ENCODE assay signal across 2 cellular contexts in the genomic region with DNA sequence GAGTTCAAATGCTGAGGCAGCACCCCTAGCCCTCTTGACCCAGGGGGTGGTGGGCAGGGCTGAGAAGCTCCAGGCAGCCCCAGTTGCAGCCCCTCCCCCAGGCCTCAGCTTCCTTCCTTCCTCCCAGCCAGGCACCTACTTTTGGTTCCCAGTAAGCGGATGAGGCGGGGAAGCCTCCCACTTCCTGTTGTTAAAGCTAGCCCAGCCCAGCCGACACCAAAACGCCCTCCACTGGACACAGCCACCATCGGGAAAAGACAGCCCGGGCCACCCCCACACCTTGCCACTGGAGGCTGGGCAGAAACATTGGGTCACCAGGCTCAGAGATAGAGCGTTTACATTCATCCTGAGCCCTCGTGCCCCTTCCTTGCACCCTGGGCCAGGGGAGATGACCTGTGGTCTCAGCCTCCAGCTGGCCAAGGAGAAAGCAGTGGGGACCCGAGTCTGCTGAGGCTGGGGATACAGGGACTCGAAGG.
TF ChIP-seq lines count a peak whose summit lies in the region.

No MANE protein-coding gene starts in this region.

TF ChIP-seq in HCT116, 20 proteins besides CTCF, POLR2A, EP300 and RAD21:
- no peak for TF ChIP-seq FOSL1 (IDR thresholded peaks at IDR 0.05; ENCODE audit: low read depth)
- TF ChIP-seq YY1 (IDR thresholded peaks at IDR 0.05; ENCODE audit: extremely low read depth, insufficient replicate concordance, low read depth, low read length): no peak
- TF ChIP-seq, protein P1, sequence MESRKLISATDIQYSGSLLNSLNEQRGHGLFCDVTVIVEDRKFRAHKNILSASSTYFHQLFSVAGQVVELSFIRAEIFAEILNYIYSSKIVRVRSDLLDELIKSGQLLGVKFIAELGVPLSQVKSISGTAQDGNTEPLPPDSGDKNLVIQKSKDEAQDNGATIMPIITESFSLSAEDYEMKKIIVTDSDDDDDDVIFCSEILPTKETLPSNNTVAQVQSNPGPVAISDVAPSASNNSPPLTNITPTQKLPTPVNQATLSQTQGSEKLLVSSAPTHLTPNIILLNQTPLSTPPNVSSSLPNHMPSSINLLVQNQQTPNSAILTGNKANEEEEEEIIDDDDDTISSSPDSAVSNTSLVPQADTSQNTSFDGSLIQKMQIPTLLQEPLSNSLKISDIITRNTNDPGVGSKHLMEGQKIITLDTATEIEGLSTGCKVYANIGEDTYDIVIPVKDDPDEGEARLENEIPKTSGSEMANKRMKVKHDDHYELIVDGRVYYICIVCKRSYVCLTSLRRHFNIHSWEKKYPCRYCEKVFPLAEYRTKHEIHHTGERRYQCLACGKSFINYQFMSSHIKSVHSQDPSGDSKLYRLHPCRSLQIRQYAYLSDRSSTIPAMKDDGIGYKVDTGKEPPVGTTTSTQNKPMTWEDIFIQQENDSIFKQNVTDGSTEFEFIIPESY (IDR thresholded peaks at IDR 0.05; ENCODE audit: extremely low read depth, insufficient replicate concordance, low read length): no peak
- TF ChIP-seq EGR1 (IDR thresholded peaks at IDR 0.05; ENCODE audit: low read depth): no peak
- no peak for TF ChIP-seq CBX3 (IDR thresholded peaks at IDR 0.05; ENCODE audit: low read depth)
- TF ChIP-seq, protein P2, sequence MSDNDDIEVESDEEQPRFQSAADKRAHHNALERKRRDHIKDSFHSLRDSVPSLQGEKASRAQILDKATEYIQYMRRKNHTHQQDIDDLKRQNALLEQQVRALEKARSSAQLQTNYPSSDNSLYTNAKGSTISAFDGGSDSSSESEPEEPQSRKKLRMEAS (IDR thresholded peaks at IDR 0.05): no peak
- no peak for TF ChIP-seq EZH2 (IDR thresholded peaks at IDR 0.05)
- no peak for TF ChIP-seq SP1 (IDR thresholded peaks at IDR 0.05; ENCODE audit: low read depth)
- TF ChIP-seq EZH2phosphoT487 (IDR thresholded peaks at IDR 0.05; ENCODE audit: borderline replicate concordance): no peak
- TF ChIP-seq ZNF274 (IDR thresholded peaks at IDR 0.05; ENCODE audit: low read depth, low read length): no peak
- no peak for TF ChIP-seq ZFX (IDR thresholded peaks at IDR 0.05)
- TF ChIP-seq ELF1 (IDR thresholded peaks at IDR 0.05; ENCODE audit: borderline replicate concordance, low read depth): no peak
- no peak for TF ChIP-seq CEBPB (IDR thresholded peaks at IDR 0.05; ENCODE audit: low read depth)
- TF ChIP-seq JUND (IDR thresholded peaks at IDR 0.05): no peak

TF ChIP-seq in HepG2, 621 proteins besides CTCF, POLR2A, EP300 and RAD21 (continues in another document):
- TF ChIP-seq, protein P3, sequence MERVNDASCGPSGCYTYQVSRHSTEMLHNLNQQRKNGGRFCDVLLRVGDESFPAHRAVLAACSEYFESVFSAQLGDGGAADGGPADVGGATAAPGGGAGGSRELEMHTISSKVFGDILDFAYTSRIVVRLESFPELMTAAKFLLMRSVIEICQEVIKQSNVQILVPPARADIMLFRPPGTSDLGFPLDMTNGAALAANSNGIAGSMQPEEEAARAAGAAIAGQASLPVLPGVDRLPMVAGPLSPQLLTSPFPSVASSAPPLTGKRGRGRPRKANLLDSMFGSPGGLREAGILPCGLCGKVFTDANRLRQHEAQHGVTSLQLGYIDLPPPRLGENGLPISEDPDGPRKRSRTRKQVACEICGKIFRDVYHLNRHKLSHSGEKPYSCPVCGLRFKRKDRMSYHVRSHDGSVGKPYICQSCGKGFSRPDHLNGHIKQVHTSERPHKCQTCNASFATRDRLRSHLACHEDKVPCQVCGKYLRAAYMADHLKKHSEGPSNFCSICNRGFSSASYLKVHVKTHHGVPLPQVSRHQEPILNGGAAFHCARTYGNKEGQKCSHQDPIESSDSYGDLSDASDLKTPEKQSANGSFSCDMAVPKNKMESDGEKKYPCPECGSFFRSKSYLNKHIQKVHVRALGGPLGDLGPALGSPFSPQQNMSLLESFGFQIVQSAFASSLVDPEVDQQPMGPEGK (CRISPR knock-in tag; IDR thresholded peaks at IDR 0.05): peak; percentile 28; the same call in 1 of the 2 replicates
- TF ChIP-seq HNRNPLL (IDR thresholded peaks at IDR 0.05; ENCODE audit: low read depth, low read length, poor library complexity, severe bottlenecking) (no peak), PCBP1 (IDR thresholded peaks at IDR 0.05; ENCODE audit: borderline replicate concordance, low read depth, low read length) (no peak), SYNCRIP (IDR thresholded peaks at IDR 0.05; ENCODE audit: insufficient read depth, low read depth, low read length) (no peak), ZNF260 (CRISPR knock-in tag; IDR thresholded peaks at IDR 0.05; ENCODE audit: borderline replicate concordance, low read depth) (no peak), ZNF546 (CRISPR knock-in tag; conservative IDR thresholded peaks at IDR 0.05) (no peak), CHD2 (IDR thresholded peaks at IDR 0.05; ENCODE audit: low read depth, low read length) (no peak), PHF20 (CRISPR knock-in tag; IDR thresholded peaks at IDR 0.05) (peak; percentile 42; the same call in 1 of the 2 replicates), ZNF564 (CRISPR knock-in tag; IDR thresholded peaks at IDR 0.05) (no peak), AGO1 (IDR thresholded peaks at IDR 0.05; ENCODE audit: low read depth, low read length, poor library complexity, severe bottlenecking) (no peak), NFE2L1 (CRISPR knock-in tag; IDR thresholded peaks at IDR 0.05; ENCODE audit: borderline replicate concordance) (no peak), SALL1 (CRISPR knock-in tag; IDR thresholded peaks at IDR 0.05) (0 out of 2 replicates have a peak, but pooled peaks have one; percentile 11), ZFP37 (CRISPR knock-in tag; IDR thresholded peaks at IDR 0.05; ENCODE audit: borderline replicate concordance) (no peak), STAG1 (CRISPR knock-in tag; IDR thresholded peaks at IDR 0.05) (peak; percentile 59), ETV5 (CRISPR knock-in tag; IDR thresholded peaks at IDR 0.05; ENCODE audit: borderline replicate concordance) (peak; percentile 64; the same call in 1 of the 2 replicates), GATAD1 (CRISPR knock-in tag; IDR thresholded peaks at IDR 0.05) (peak; percentile 13; the same call in 1 of the 2 replicates), ZNF766 (CRISPR knock-in tag; IDR thresholded peaks at IDR 0.05; ENCODE audit: borderline replicate concordance) (no peak)
- TF ChIP-seq, protein P4, sequence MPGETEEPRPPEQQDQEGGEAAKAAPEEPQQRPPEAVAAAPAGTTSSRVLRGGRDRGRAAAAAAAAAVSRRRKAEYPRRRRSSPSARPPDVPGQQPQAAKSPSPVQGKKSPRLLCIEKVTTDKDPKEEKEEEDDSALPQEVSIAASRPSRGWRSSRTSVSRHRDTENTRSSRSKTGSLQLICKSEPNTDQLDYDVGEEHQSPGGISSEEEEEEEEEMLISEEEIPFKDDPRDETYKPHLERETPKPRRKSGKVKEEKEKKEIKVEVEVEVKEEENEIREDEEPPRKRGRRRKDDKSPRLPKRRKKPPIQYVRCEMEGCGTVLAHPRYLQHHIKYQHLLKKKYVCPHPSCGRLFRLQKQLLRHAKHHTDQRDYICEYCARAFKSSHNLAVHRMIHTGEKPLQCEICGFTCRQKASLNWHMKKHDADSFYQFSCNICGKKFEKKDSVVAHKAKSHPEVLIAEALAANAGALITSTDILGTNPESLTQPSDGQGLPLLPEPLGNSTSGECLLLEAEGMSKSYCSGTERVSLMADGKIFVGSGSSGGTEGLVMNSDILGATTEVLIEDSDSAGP (CRISPR knock-in tag; IDR thresholded peaks at IDR 0.05; ENCODE audit: borderline replicate concordance): peak; percentile 49; the same call in 1 of the 2 replicates
- TF ChIP-seq, protein P5, sequence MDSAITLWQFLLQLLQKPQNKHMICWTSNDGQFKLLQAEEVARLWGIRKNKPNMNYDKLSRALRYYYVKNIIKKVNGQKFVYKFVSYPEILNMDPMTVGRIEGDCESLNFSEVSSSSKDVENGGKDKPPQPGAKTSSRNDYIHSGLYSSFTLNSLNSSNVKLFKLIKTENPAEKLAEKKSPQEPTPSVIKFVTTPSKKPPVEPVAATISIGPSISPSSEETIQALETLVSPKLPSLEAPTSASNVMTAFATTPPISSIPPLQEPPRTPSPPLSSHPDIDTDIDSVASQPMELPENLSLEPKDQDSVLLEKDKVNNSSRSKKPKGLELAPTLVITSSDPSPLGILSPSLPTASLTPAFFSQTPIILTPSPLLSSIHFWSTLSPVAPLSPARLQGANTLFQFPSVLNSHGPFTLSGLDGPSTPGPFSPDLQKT (CRISPR knock-in tag; IDR thresholded peaks at IDR 0.05; ENCODE audit: borderline replicate concordance): no peak
- TF ChIP-seq, protein P6, sequence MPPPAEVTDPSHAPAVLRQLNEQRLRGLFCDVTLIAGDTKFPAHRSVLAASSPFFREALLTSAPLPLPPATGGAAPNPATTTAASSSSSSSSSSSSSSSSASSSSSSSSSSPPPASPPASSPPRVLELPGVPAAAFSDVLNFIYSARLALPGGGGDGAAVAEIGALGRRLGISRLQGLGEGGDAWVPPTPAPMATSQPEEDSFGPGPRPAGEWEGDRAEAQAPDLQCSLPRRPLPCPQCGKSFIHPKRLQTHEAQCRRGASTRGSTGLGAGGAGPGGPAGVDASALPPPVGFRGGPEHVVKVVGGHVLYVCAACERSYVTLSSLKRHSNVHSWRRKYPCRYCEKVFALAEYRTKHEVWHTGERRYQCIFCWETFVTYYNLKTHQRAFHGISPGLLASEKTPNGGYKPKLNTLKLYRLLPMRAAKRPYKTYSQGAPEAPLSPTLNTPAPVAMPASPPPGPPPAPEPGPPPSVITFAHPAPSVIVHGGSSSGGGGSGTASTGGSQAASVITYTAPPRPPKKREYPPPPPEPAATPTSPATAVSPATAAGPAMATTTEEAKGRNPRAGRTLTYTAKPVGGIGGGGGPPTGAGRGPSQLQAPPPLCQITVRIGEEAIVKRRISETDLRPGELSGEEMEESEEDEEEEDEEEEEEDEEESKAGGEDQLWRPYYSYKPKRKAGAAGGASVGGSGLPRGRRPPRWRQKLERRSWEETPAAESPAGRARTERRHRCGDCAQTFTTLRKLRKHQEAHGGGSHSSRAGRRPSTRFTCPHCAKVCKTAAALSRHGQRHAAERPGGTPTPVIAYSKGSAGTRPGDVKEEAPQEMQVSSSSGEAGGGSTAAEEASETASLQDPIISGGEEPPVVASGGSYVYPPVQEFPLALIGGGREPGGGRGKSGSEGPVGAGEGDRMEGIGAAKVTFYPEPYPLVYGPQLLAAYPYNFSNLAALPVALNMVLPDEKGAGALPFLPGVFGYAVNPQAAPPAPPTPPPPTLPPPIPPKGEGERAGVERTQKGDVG (CRISPR knock-in tag; IDR thresholded peaks at IDR 0.05; ENCODE audit: borderline replicate concordance): peak; percentile 82; the same call in 1 of the 2 replicates
- TF ChIP-seq, protein P7, sequence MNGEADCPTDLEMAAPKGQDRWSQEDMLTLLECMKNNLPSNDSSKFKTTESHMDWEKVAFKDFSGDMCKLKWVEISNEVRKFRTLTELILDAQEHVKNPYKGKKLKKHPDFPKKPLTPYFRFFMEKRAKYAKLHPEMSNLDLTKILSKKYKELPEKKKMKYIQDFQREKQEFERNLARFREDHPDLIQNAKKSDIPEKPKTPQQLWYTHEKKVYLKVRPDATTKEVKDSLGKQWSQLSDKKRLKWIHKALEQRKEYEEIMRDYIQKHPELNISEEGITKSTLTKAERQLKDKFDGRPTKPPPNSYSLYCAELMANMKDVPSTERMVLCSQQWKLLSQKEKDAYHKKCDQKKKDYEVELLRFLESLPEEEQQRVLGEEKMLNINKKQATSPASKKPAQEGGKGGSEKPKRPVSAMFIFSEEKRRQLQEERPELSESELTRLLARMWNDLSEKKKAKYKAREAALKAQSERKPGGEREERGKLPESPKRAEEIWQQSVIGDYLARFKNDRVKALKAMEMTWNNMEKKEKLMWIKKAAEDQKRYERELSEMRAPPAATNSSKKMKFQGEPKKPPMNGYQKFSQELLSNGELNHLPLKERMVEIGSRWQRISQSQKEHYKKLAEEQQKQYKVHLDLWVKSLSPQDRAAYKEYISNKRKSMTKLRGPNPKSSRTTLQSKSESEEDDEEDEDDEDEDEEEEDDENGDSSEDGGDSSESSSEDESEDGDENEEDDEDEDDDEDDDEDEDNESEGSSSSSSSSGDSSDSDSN (CRISPR knock-in tag; IDR thresholded peaks at IDR 0.05): 0 out of 2 replicates have a peak, but pooled peaks have one; percentile 45
- TF ChIP-seq, protein P8, sequence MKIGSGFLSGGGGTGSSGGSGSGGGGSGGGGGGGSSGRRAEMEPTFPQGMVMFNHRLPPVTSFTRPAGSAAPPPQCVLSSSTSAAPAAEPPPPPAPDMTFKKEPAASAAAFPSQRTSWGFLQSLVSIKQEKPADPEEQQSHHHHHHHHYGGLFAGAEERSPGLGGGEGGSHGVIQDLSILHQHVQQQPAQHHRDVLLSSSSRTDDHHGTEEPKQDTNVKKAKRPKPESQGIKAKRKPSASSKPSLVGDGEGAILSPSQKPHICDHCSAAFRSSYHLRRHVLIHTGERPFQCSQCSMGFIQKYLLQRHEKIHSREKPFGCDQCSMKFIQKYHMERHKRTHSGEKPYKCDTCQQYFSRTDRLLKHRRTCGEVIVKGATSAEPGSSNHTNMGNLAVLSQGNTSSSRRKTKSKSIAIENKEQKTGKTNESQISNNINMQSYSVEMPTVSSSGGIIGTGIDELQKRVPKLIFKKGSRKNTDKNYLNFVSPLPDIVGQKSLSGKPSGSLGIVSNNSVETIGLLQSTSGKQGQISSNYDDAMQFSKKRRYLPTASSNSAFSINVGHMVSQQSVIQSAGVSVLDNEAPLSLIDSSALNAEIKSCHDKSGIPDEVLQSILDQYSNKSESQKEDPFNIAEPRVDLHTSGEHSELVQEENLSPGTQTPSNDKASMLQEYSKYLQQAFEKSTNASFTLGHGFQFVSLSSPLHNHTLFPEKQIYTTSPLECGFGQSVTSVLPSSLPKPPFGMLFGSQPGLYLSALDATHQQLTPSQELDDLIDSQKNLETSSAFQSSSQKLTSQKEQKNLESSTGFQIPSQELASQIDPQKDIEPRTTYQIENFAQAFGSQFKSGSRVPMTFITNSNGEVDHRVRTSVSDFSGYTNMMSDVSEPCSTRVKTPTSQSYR (CRISPR knock-in tag; IDR thresholded peaks at IDR 0.05; ENCODE audit: borderline replicate concordance): peak; percentile 17; the same call in 1 of the 2 replicates
- TF ChIP-seq, protein P9, sequence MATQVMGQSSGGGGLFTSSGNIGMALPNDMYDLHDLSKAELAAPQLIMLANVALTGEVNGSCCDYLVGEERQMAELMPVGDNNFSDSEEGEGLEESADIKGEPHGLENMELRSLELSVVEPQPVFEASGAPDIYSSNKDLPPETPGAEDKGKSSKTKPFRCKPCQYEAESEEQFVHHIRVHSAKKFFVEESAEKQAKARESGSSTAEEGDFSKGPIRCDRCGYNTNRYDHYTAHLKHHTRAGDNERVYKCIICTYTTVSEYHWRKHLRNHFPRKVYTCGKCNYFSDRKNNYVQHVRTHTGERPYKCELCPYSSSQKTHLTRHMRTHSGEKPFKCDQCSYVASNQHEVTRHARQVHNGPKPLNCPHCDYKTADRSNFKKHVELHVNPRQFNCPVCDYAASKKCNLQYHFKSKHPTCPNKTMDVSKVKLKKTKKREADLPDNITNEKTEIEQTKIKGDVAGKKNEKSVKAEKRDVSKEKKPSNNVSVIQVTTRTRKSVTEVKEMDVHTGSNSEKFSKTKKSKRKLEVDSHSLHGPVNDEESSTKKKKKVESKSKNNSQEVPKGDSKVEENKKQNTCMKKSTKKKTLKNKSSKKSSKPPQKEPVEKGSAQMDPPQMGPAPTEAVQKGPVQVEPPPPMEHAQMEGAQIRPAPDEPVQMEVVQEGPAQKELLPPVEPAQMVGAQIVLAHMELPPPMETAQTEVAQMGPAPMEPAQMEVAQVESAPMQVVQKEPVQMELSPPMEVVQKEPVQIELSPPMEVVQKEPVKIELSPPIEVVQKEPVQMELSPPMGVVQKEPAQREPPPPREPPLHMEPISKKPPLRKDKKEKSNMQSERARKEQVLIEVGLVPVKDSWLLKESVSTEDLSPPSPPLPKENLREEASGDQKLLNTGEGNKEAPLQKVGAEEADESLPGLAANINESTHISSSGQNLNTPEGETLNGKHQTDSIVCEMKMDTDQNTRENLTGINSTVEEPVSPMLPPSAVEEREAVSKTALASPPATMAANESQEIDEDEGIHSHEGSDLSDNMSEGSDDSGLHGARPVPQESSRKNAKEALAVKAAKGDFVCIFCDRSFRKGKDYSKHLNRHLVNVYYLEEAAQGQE (IDR thresholded peaks at IDR 0.05; ENCODE audit: borderline replicate concordance in 1 of 2, low read depth in 1 of 2, low read length in 2 of 2): no peak
